Comparison of ENCODE assay signal across 18 cellular contexts in genomic region chr17:50696365-50696879, GRCh38. TPM values are rescaled to one million over a fixed set of nuclear protein-coding genes. Genes with fewer than 3 reads are reported as not detected.
DNase-seq lines count a peak whose midpoint lies in the region; ATAC-seq and TF ChIP-seq lines count a peak whose summit lies in the region.
"Had no signal": no experiment of that assay in that cellular context is flagged by ENCODE, and none has a peak within 500 bp of the region (broad histone marks: within the 10 kb centered on the region; RNA-seq: fewer than 3 reads in every experiment).

No MANE protein-coding gene starts in this region.

- ATAC-seq in left cardiac atrium, result no peak
- ATAC-seq in PC-3, result no peak
- no peak for ATAC-seq in body of pancreas
- ATAC-seq: CD8-positive, alpha-beta T cell had no signal

- WGBS in body of pancreas, 2 donors, result 78 to 85% methylated on average over 3 of the region's 3 CpGs
- 67 to 70% methylated on average over 1 to 3 of the region's 3 CpGs for WGBS in transverse colon (ENCODE audit: low coverage in 1 of 2), 2 donors

- H3K79me2 ChIP-seq in PC-3 (ENCODE audit: low read length), result peaks cover 38% of the 10 kb centered on the region

- no peak for DNase-seq in left ventricle myocardium inferior
- DNase-seq in left cardiac atrium, result no peak
- no peak for DNase-seq in PC-3
- DNase-seq in body of pancreas, result no peak
- no peak for DNase-seq in transverse colon
- no peak for DNase-seq in SHP77 (lab: John Stamatoyannopoulos, UW)
- no peak for DNase-seq in nucleus accumbens (lab: John Stamatoyannopoulos, UW)
- DNase-seq: BE2C; CD8-positive, alpha-beta T cell; DND-41; GDM1; GOT3; KBM-7; NCI-H1105 treated with DMSO at 0.1 percent for 48 hours; NCI-H187; NCI-H748 treated with DMSO at 0.1 percent for 48 hours; Peyer's patch; Right ventricle myocardium superior had no signal

- POLR2A ChIA-PET in PC-3 (lab: Charles Lee; ENCODE audit: unreplicated experiment), result interaction anchor here (0.5 kb wide), 1 partner anchor 155 kb away, joined by 3 read pairs; no protein-coding TSS in a partner anchor

- H3K4me1 ChIP-seq in left ventricle myocardium inferior (peaks cover 47% of the 10 kb centered on the region), PC-3 (ENCODE audit: insufficient read depth, low read length) (peaks cover 96% of the 10 kb centered on the region), body of pancreas (peaks cover 63% of the 10 kb centered on the region), transverse colon (peaks cover 38 to 63% (median 44%) of the 10 kb centered on the region in 4 donors)

- no peak overlapping the region for H3K9ac ChIP-seq in PC-3 (ENCODE audit: low read length)

- TF ChIP-seq EP300 in transverse colon (IDR thresholded peaks at IDR 0.05; ENCODE audit: low read depth), result no peak

- peaks cover 84% of the 10 kb centered on the region for H3K36me3 ChIP-seq in left ventricle myocardium inferior
- H3K36me3 ChIP-seq in PC-3 (ENCODE audit: low read depth, low read length), result peaks cover 47% of the 10 kb centered on the region
- peaks cover 0 to 16% of the 10 kb centered on the region in 2 donors for H3K36me3 ChIP-seq in body of pancreas (replicated peaks in 1 of 2; ENCODE audit: insufficient read depth in 1 of 2, low read depth in 2 of 2)
- peaks cover 0 to 38% (median 17%) of the 10 kb centered on the region in 4 donors for H3K36me3 ChIP-seq in transverse colon

- peaks cover 23% of the 10 kb centered on the region for H3F3A ChIP-seq in PC-3 (ENCODE audit: low read length, unreplicated experiment)

- H3K9me3 ChIP-seq in left ventricle myocardium inferior (replicated peaks), result no peaks in the 10 kb centered on the region
- H3K9me3 ChIP-seq in PC-3 (ENCODE audit: low read length), result no peaks in the 10 kb centered on the region
- no peaks in the 10 kb centered on the region for H3K9me3 ChIP-seq in body of pancreas
- H3K9me3 ChIP-seq in transverse colon, result no peaks in the 10 kb centered on the region
- H3K9me3 ChIP-seq: BE2C, Peyer's patch had no signal

- H3K4me3 ChIP-seq in left ventricle myocardium inferior, result no peak overlapping the region
- H3K4me3 ChIP-seq in PC-3 (ENCODE audit: low read length), result no peak overlapping the region
- H3K4me3 ChIP-seq in body of pancreas, result no peak overlapping the region
- H3K4me3 ChIP-seq in transverse colon, result no peak overlapping the region
- H3K4me3 ChIP-seq: Peyer's patch had no signal

- no peak overlapping the region for H2AFZ ChIP-seq in PC-3 (ENCODE audit: low read length)

- H3K9me2 ChIP-seq in PC-3 (replicated peaks; ENCODE audit: low read length), result no peaks in the 10 kb centered on the region

- H3K27ac ChIP-seq in left ventricle myocardium inferior (replicated peaks) (peak overlapping the region; percentile 2), PC-3 (ENCODE audit: low read length) (peak overlapping the region; percentile 39; the same call in 1 of the 2 replicates), body of pancreas (peak overlapping the region in 3 of 4 donors; percentile 90 to 94 (median 93)), transverse colon (peak overlapping the region in 3 of 4 donors; percentile 2 to 88 (median 85))

- TF ChIP-seq POLR2A in body of pancreas (IDR thresholded peaks at IDR 0.05) (no peak), transverse colon (IDR thresholded peaks at IDR 0.05) (no peak)

- no peak for TF ChIP-seq CTCF in left ventricle myocardium inferior (IDR thresholded peaks at IDR 0.05; ENCODE audit: borderline replicate concordance)
- TF ChIP-seq CTCF in PC-3 (conservative IDR thresholded peaks at IDR 0.05; ENCODE audit: low read depth, low read length), result no peak
- TF ChIP-seq CTCF in body of pancreas (IDR thresholded peaks at IDR 0.05), result no peak
- TF ChIP-seq CTCF in transverse colon (IDR thresholded peaks at IDR 0.05), result no peak

- in situ Hi-C loops in transverse colon (cut with MboI; ENCODE audit: low pct_ligation_motif_present in 1 of 4, low pct_unique_long_range_greater_than_20kb in 1 of 4, low sequenced_read_pairs in 3 of 4), result loop anchor here (10.0 kb wide), 2 partner anchors 62 to 152 kb away; partner anchors contain the start of genes SPATA20 (in 4 of the 4) and ABCC3 (in 1 of the 4)

- H3K4me2 ChIP-seq in PC-3 (ENCODE audit: low read length), result peak overlapping the region; percentile 58; the same call in 1 of the 2 replicates

- H3K27me3 ChIP-seq in left ventricle myocardium inferior (ENCODE audit: low read depth), result no peaks in the 10 kb centered on the region
- H3K27me3 ChIP-seq in PC-3 (ENCODE audit: low read length), result no peaks in the 10 kb centered on the region
- H3K27me3 ChIP-seq in body of pancreas, result no peaks in the 10 kb centered on the region
- no peaks in the 10 kb centered on the region for H3K27me3 ChIP-seq in transverse colon
- H3K27me3 ChIP-seq: BE2C, Peyer's patch had no signal

- H4K20me1 ChIP-seq in PC-3 (ENCODE audit: low read length), result no peaks in the 10 kb centered on the region

- BruUV-seq in PC-3 (replicated peaks; lab: Mats Ljungman, UMichigan), result no TSS peak

- intact Hi-C loops in left ventricle myocardium inferior (cut with micrococcal nuclease) (loop anchor here (10.0 kb wide), 1 partner anchor 142 kb away; no protein-coding TSS in a partner anchor), left cardiac atrium (cut with DNase I) (loop anchor here in 1 of 2 donors (5.0 kb wide), 2 partner anchors 64 to 149 kb away; partner anchors contain the start of genes ABCC3 and SPATA20), PC-3 (cut with micrococcal nuclease) (loop anchor here (5.0 kb wide), 1 partner anchor 146 kb away; no protein-coding TSS in a partner anchor), body of pancreas (cut with DNase I) (loop anchor here (5.0 to 10.0 kb wide), 3 partner anchors 69 to 212 kb away; no protein-coding TSS in a partner anchor), transverse colon (cut with DNase I; ENCODE audit: low total_unique reads) (loop anchor here (5.0 kb wide), 1 partner anchor 144 kb away; no protein-coding TSS in a partner anchor)

- CTCF ChIA-PET in PC-3 (lab: Charles Lee), result interaction anchor here (0.7 to 1.3 kb wide), 4 partner anchors 136 to 146 kb away, joined by 3 to 5 read pairs (median 3); no protein-coding TSS in a partner anchor

RNA-seq across cellular contexts. Expression of gene ANKRD40, which starts 11.3 kb away (rescaled TPM):
- 53.1 TPM for total RNA-seq in left ventricle myocardium inferior
- 10 to 100 TPM; 43.8 to 45.4 TPM for total RNA-seq in left cardiac atrium
- total RNA-seq in PC-3 (2014; rRNA removed), result 44.2 and 44.3 TPM in 2 replicates
- total RNA-seq in body of pancreas, result 10 to 100 TPM; 21.3 to 27.0 TPM
- total RNA-seq in transverse colon, result 10 to 100 TPM; 18.7 to 30.8 (median 24.2) TPM

RNA-seq across cellular contexts. Expression of gene LUC7L3, which starts 23.0 kb away (rescaled TPM):
- total RNA-seq in left ventricle myocardium inferior (64.4 TPM), left cardiac atrium (10 to 100 TPM; 49.4 to 66.9 TPM), PC-3 (2014; rRNA removed) (43.0 and 54.3 TPM in 2 replicates), body of pancreas (10 to 100 TPM; 71.2 to 85.6 TPM), transverse colon (100 to 1,000 TPM in 3 of 4 donors, 10 to 100 TPM in 1; 62.8 to 984 (median 159) TPM)

Comparison
In these comparisons a context has a peak if more than half of its experiments do, and no peak if none do; other contexts are left out.
1. H3K27ac ChIP-seq: peak in every context shown above with its lines; median percentile 93 in body of pancreas; 85 in transverse colon; 39 in PC-3; 2 in left ventricle myocardium inferior.